ENCODE assay signal across 8 cellular contexts in genomic region chr2:68185541-68186164, GRCh38. TPM values are rescaled to one million over a fixed set of nuclear protein-coding genes. Genes with fewer than 3 reads are reported as not detected.
DNase-seq lines count a peak whose midpoint lies in the region; ATAC-seq and TF ChIP-seq lines count a peak whose summit lies in the region.

No MANE protein-coding gene starts in this region.

- no peaks in the 10 kb centered on the region for H3K27me3 Mint-ChIP-seq in endothelial cell (ENCODE audit: unreplicated experiment)

- H3K4me1 Mint-ChIP-seq in endothelial cell (ENCODE audit: unreplicated experiment): peaks cover 7% of the 10 kb centered on the region

- H3K4me3 ChIP-seq in neutrophil (ENCODE audit: low read depth in 1 of 2, low read length in 1 of 2): no peak overlapping the region

- peaks cover 41% of the 10 kb centered on the region for H3K36me3 ChIP-seq in neutrophil

- no peaks in the 10 kb centered on the region for H3K9me3 Mint-ChIP-seq in endothelial cell (ENCODE audit: unreplicated experiment)

- TF ChIP-seq CTCF in endothelial cell (IDR thresholded peaks at IDR 0.05; ENCODE audit: unreplicated experiment) (peak; percentile 84), neutrophil (IDR thresholded peaks at IDR 0.05) (peak; percentile 74)

- no peak overlapping the region for H3K4me3 Mint-ChIP-seq in endothelial cell (ENCODE audit: unreplicated experiment)

- ATAC-seq in HG03439 (IDR thresholded peaks at IDR 0.05; ENCODE audit: unreplicated experiment): no peak

- H3K4me1 ChIP-seq in neutrophil (ENCODE audit: control insufficient read depth in 1 of 2, insufficient read depth in 1 of 2, low read depth in 1 of 2, low read length in 1 of 2): peaks cover 0 to 8% of the 10 kb centered on the region in 2 experiments

- peak overlapping the region; percentile 25 for H3K27ac ChIP-seq in neutrophil

- DNase-seq in SHP77 (lab: John Stamatoyannopoulos, UW) (peak; percentile 35 to 44), SHP77 treated with DMSO at 0.1 percent for 48 hours (lab: John Stamatoyannopoulos, UW) (no peak), MV-4-11 (lab: John Stamatoyannopoulos, UW) (peak; percentile 48), endothelial cell (ENCODE audit: low spot score) (peak; percentile 66), posterior cingulate gyrus (no peak)
- peak; percentile 22 to 27 for DNase-seq in activated CD4-positive, alpha-beta T cell treated with anti-CD3 and anti-CD28 coated beads, Interleukin-2, amount 50 U/mL, for 24 hours (ENCODE audit: low read depth in 1 of 2, low spot score in 1 of 2)

- H3K27ac Mint-ChIP-seq in endothelial cell (ENCODE audit: unreplicated experiment): no peak overlapping the region

- H3K27me3 ChIP-seq in neutrophil: no peaks in the 10 kb centered on the region

- H3K36me3 Mint-ChIP-seq in endothelial cell (ENCODE audit: low read depth, unreplicated experiment): peaks cover 4% of the 10 kb centered on the region

- no peaks in the 10 kb centered on the region for H3K9me3 ChIP-seq in neutrophil

- intact Hi-C loops in posterior cingulate gyrus (cut with DNase I): no loop called here

RNA-seq across cellular contexts. Expression of gene PNO1, which starts 28.0 kb away (rescaled TPM):
- 11.4 TPM for total RNA-seq in endothelial cell (ENCODE audit: unreplicated experiment)

Comparison
In these comparisons a context has a peak if more than half of its experiments do, and no peak if none do; other contexts are left out.
1. DNase-seq: peak in SHP77 (2 of 2), MV-4-11 (single experiment), activated CD4-positive, alpha-beta T cell treated with anti-CD3 and anti-CD28 coated beads, Interleukin-2, amount 50 U/mL, for 24 hours (2 of 2) and endothelial cell (single experiment); none in SHP77 treated with DMSO at 0.1 percent for 48 hours (single experiment) and posterior cingulate gyrus (0 of 10).